In genomic region chr4:71231073-71231752, GRCh38 we compare ENCODE assay signal across 9 cellular contexts.
A peak's percentile ranks its signal among the peaks of the same experiment; 100 is the strongest.
DNase-seq lines count a peak whose midpoint lies in the region; ATAC-seq and TF ChIP-seq lines count a peak whose summit lies in the region.
"Had no signal": no experiment of that assay in that cellular context is flagged by ENCODE, and none has a peak within 500 bp of the region (broad histone marks: within the 10 kb centered on the region; RNA-seq: fewer than 3 reads in every experiment).

No MANE protein-coding gene starts in this region.

- DNase-seq in EH (ENCODE audit: low read depth) (peak; percentile 69), heart left ventricle (peak; percentile 87 to 96 (median 90)), psoas muscle (peak; percentile 86 to 95), NK-92 (lab: John Stamatoyannopoulos, UW; ENCODE audit: unreplicated experiment) (no peak), DMS153 (lab: John Stamatoyannopoulos, UW) (no peak)
- DNase-seq in activated CD4-positive, alpha-beta T cell treated with anti-CD3 and anti-CD28 coated beads for 36 hours, result no peak
- no peak for DNase-seq in activated CD4-positive, CD25-positive, alpha-beta regulatory T cell treated with anti-CD3 and anti-CD28 coated beads, Interleukin-2, amount 50 U/mL, for 72 hours

- ATAC-seq in heart left ventricle, result peak; percentile 84 to 92 (median 88)
- peak; percentile 92 to 94 (median 94) for ATAC-seq in psoas muscle
- no peak for ATAC-seq in activated CD4-positive, alpha-beta T cell treated with anti-CD3 and anti-CD28 coated beads for 36 hours

- no peaks in the 10 kb centered on the region for H3K36me3 Mint-ChIP-seq in activated CD4-positive, alpha-beta T cell treated with anti-CD3 and anti-CD28 coated beads for 36 hours (ENCODE audit: low read depth)
- H3K36me3 Mint-ChIP-seq: activated naive CD8-positive, alpha-beta T cell had no signal

- POLR2A ChIA-PET in activated CD4-positive, alpha-beta T cell treated with anti-CD3 and anti-CD28 coated beads for 36 hours (lab: Charles Lee), result no interaction called here

- H3K27me3 ChIP-seq in heart left ventricle (no peaks in the 10 kb centered on the region), psoas muscle (ENCODE audit: insufficient read depth in 3 of 3, low read length in 2 of 3) (no peaks in the 10 kb centered on the region)

- peak overlapping the region in 11 of 12 donors; percentile 38 to 85 (median 73) for H3K27ac ChIP-seq in heart left ventricle
- peak overlapping the region; percentile 85 for H3K27ac ChIP-seq in psoas muscle

- no peaks in the 10 kb centered on the region for H3K4me1 Mint-ChIP-seq in activated CD4-positive, alpha-beta T cell treated with anti-CD3 and anti-CD28 coated beads for 36 hours

- H3K4me1 ChIP-seq in heart left ventricle, result peaks cover 0 to 48% (median 18%) of the 10 kb centered on the region in 12 donors
- peaks cover 24% of the 10 kb centered on the region for H3K4me1 ChIP-seq in psoas muscle

- 29 to 39% (median 35%) methylated on average over 10 to 13 of the region's 13 CpGs for WGBS in heart left ventricle, 4 donors
- WGBS in psoas muscle, 3 donors, result 17 to 33% (median 23%) methylated on average over 13 of the region's 13 CpGs

- intact Hi-C loops in heart left ventricle (cut with DNase I), result loop anchor here in 4 of 10 donors (5.0 to 10.0 kb wide), 4 partner anchors 44 to 324 kb away; no protein-coding TSS in a partner anchor
- intact Hi-C loops in psoas muscle (cut with DNase I), result loop anchor here (2.0 to 10.0 kb wide), 5 partner anchors 44 to 484 kb away; no protein-coding TSS in a partner anchor
- intact Hi-C loops in activated CD4-positive, alpha-beta T cell treated with anti-CD3 and anti-CD28 coated beads for 36 hours (cut with DNase I, micrococcal nuclease), result no loop called here

- H3K4me3 ChIP-seq in WI38 (ENCODE audit: low read depth, low read length) (peak overlapping the region; percentile 5; the same call in 1 of the 2 replicates), heart left ventricle (peak overlapping the region in 7 of 12 donors; percentile 8 to 32 (median 20)), psoas muscle (peak overlapping the region; percentile 51)

- TF ChIP-seq POLR2A in heart left ventricle (IDR thresholded peaks at IDR 0.05), result no peak

- H3K36me3 ChIP-seq in heart left ventricle (no peaks in the 10 kb centered on the region), psoas muscle (ENCODE audit: insufficient read depth in 1 of 2, low read depth in 1 of 2) (no peaks in the 10 kb centered on the region)

- no peaks in the 10 kb centered on the region for H3K9me3 ChIP-seq in heart left ventricle
- H3K9me3 ChIP-seq in psoas muscle, result no peaks in the 10 kb centered on the region

- no peak overlapping the region for H3K4me3 Mint-ChIP-seq in activated CD4-positive, alpha-beta T cell treated with anti-CD3 and anti-CD28 coated beads for 36 hours
- H3K4me3 Mint-ChIP-seq: activated naive CD8-positive, alpha-beta T cell had no signal

- no peak for TF ChIP-seq CTCF in WI38 (IDR thresholded peaks at IDR 0.05; ENCODE audit: low read depth, low read length)
- TF ChIP-seq CTCF in heart left ventricle (IDR thresholded peaks at IDR 0.05), result no peak
- no peak for TF ChIP-seq CTCF in psoas muscle (IDR thresholded peaks at IDR 0.05)

- peaks cover 8% of the 10 kb centered on the region for H3K27me3 Mint-ChIP-seq in activated CD4-positive, alpha-beta T cell treated with anti-CD3 and anti-CD28 coated beads for 36 hours

- no peak overlapping the region for H3K27ac Mint-ChIP-seq in activated CD4-positive, alpha-beta T cell treated with anti-CD3 and anti-CD28 coated beads for 36 hours
- H3K27ac Mint-ChIP-seq: activated naive CD8-positive, alpha-beta T cell had no signal

- CTCF ChIA-PET in activated CD4-positive, alpha-beta T cell treated with anti-CD3 and anti-CD28 coated beads for 36 hours (lab: Charles Lee), result interaction anchor here (1.2 kb wide), 1 partner anchor 17 kb away, joined by 3 read pairs; no protein-coding TSS in a partner anchor

- H3K9me3 Mint-ChIP-seq in activated CD4-positive, alpha-beta T cell treated with anti-CD3 and anti-CD28 coated beads for 36 hours (ENCODE audit: low read depth), result no peaks in the 10 kb centered on the region

Comparison
In these comparisons a context has a peak if more than half of its experiments do, and no peak if none do; other contexts are left out.
1. DNase-seq: peak in EH (single experiment), heart left ventricle (5 of 5) and psoas muscle (2 of 2); none in NK-92 (single experiment), activated CD4-positive, alpha-beta T cell treated with anti-CD3 and anti-CD28 coated beads for 36 hours (single experiment), activated CD4-positive, CD25-positive, alpha-beta regulatory T cell treated with anti-CD3 and anti-CD28 coated beads, Interleukin-2, amount 50 U/mL, for 72 hours (single experiment) and DMS153 (single experiment).
2. intact Hi-C loops: an anchor here in psoas muscle (2.0 to 10.0 kb wide); none called in activated CD4-positive, alpha-beta T cell treated with anti-CD3 and anti-CD28 coated beads for 36 hours.
3. Peak in every context shown above with its lines, with median percentiles within 50 percentile points of each other: H3K4me3 ChIP-seq.